9 cellular contexts compared by ENCODE assay signal in the genomic region with DNA sequence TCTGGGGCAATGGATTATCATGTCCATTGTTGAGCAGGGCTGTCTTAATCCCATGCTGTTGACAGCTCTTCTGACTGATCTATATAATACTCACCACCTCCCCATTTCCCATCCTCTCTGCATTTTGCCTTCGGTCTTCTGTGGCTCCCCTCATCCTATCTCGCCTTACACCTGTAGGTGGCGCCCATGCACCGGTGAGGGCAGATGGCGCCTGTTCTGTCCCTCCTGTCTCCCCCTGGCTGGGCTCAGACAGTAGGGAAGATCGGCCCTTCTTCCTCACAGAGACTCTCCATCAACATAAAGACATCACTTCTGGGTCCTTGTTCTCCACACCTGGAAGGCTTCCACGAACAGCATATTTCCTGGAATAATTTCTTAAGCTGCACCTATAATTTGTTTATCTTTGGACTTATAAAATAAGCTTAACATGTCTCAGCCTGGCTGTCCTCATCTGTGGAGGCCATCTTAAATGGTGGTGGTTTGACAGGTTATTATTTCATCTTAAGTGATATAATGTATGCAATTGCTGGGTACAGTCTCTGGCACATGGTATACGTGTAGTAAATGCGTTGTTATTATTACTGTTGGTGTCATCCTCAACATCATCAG. TPM values are rescaled to one million over a fixed set of nuclear protein-coding genes. Genes with fewer than 3 reads are reported as not detected.
A peak's percentile ranks its signal among the peaks of the same experiment; 100 is the strongest.
DNase-seq lines count a peak whose midpoint lies in the region; TF ChIP-seq lines count a peak whose summit lies in the region.
"Had no signal": no experiment of that assay in that cellular context is flagged by ENCODE, and none has a peak within 500 bp of the region (broad histone marks: within the 10 kb centered on the region; RNA-seq: fewer than 3 reads in every experiment).

No MANE protein-coding gene starts in this region.

- no peaks in the 10 kb centered on the region; the same call in 1 of the 2 replicates for H3K27me3 ChIP-seq in SJSA1 (replicated peaks)

- no peak overlapping the region for H3K27ac Mint-ChIP-seq in type B pancreatic cell
- H3K27ac Mint-ChIP-seq: immature natural killer cell had no signal

- no peak overlapping the region for H3K4me3 Mint-ChIP-seq in type B pancreatic cell
- H3K4me3 Mint-ChIP-seq: immature natural killer cell had no signal

- no peaks in the 10 kb centered on the region for H3K4me1 Mint-ChIP-seq in type B pancreatic cell (ENCODE audit: unreplicated experiment)
- H3K4me1 Mint-ChIP-seq: immature natural killer cell had no signal

- peak; percentile 87 for TF ChIP-seq CTCF in type B pancreatic cell (conservative IDR thresholded peaks at IDR 0.05)

- DNase-seq in activated T-cell treated with anti-CD3 and anti-CD28 coated beads, Interleukin-2, amount 50 U/mL, for 48 hours, result peak; percentile 49 to 60
- no peak for DNase-seq in activated T-cell treated with anti-CD3 and anti-CD28 coated beads, Interleukin-2, amount 50 U/mL, for 1 hour
- DNase-seq in HCEC 1CT (peak; percentile 32), Kasumi-1 (lab: John Stamatoyannopoulos, UW) (peak; percentile 75 to 84), SJSA1 (ENCODE audit: low read depth in 1 of 2, low spot score in 2 of 2) (peak; percentile 55 to 72), ecto neural progenitor cell (ENCODE audit: low spot score) (peak; percentile 83), midbrain (lab: John Stamatoyannopoulos, UW) (peak; percentile 78), type B pancreatic cell (ENCODE audit: extremely low spot score, unreplicated experiment) (peak; percentile 78)

- peaks cover 1% of the 10 kb centered on the region for H3K27me3 Mint-ChIP-seq in type B pancreatic cell

- no peak overlapping the region for H3K4me3 ChIP-seq in SJSA1

- no peaks in the 10 kb centered on the region for H3K4me1 ChIP-seq in SJSA1 (replicated peaks)

- no peak overlapping the region for H3K27ac ChIP-seq in SJSA1

- no peaks in the 10 kb centered on the region for H3K36me3 ChIP-seq in SJSA1

- H3K9me3 Mint-ChIP-seq in type B pancreatic cell, result no peaks in the 10 kb centered on the region

- no peaks in the 10 kb centered on the region for H3K9me3 ChIP-seq in SJSA1 (replicated peaks)

- H3K36me3 Mint-ChIP-seq in type B pancreatic cell, result no peaks in the 10 kb centered on the region
- H3K36me3 Mint-ChIP-seq: immature natural killer cell had no signal

RNA-seq across cellular contexts. Expression of gene CDH20, which starts 10.9 kb away (rescaled TPM):
- not detected in 2 replicates for total RNA-seq in SJSA1 (2014; rRNA removed; shearing (Covaris generic))
- total RNA-seq in type B pancreatic cell (ENCODE audit: low replicate concordance), result 0.86 and 1.6 TPM in 2 replicates
